In genomic region chr17:68315930-68316329, GRCh38 we compare ENCODE assay signal across 22 cellular contexts. TPM values are rescaled to one million over a fixed set of nuclear protein-coding genes. Genes with fewer than 3 reads are reported as not detected.
DNase-seq lines count a peak whose midpoint lies in the region; ATAC-seq and TF ChIP-seq lines count a peak whose summit lies in the region.
"Had no signal": no experiment of that assay in that cellular context is flagged by ENCODE, and none has a peak within 500 bp of the region (broad histone marks: within the 10 kb centered on the region; RNA-seq: fewer than 3 reads in every experiment).

No MANE protein-coding gene starts in this region.

- H3K27ac Mint-ChIP-seq in activated CD8-positive, alpha-beta T cell treated with anti-CD3 and anti-CD28 coated beads, Interleukin-2, amount 10 ng/mL, durations not matched to agents 7 days and 5 days = peak overlapping the region; percentile 22
- no peak overlapping the region for H3K27ac Mint-ChIP-seq in activated CD8-positive, alpha-beta T cell treated with anti-CD3 and anti-CD28 coated beads for 36 hours
- H3K27ac Mint-ChIP-seq in CD4-positive, alpha-beta T cell = no peak overlapping the region
- peak overlapping the region; percentile 22 for H3K27ac Mint-ChIP-seq in central memory CD8-positive, alpha-beta T cell (ENCODE audit: low read depth)
- H3K27ac Mint-ChIP-seq in natural killer cell treated with Interleukin-12 subunit alpha and Interleukin-12 subunit beta and Interleukin-15 and Interleukin-18, amount 100 ng/mL, for 72 hours = peak overlapping the region in 1 of 2 donors; percentile 1
- H3K27ac Mint-ChIP-seq: B cell, IgD-negative memory B cell had no signal

- H3K9me3 Mint-ChIP-seq in activated CD8-positive, alpha-beta T cell treated with anti-CD3 and anti-CD28 coated beads, Interleukin-2, amount 10 ng/mL, durations not matched to agents 7 days and 5 days (ENCODE audit: insufficient read depth) = no peaks in the 10 kb centered on the region
- no peaks in the 10 kb centered on the region for H3K9me3 Mint-ChIP-seq in activated CD8-positive, alpha-beta T cell treated with anti-CD3 and anti-CD28 coated beads for 36 hours
- no peaks in the 10 kb centered on the region for H3K9me3 Mint-ChIP-seq in CD4-positive, alpha-beta T cell
- H3K9me3 Mint-ChIP-seq in central memory CD8-positive, alpha-beta T cell = peaks cover 6% of the 10 kb centered on the region
- H3K9me3 Mint-ChIP-seq in natural killer cell treated with Interleukin-12 subunit alpha and Interleukin-12 subunit beta and Interleukin-15 and Interleukin-18, amount 100 ng/mL, for 72 hours = peaks cover 4% of the 10 kb centered on the region
- H3K9me3 Mint-ChIP-seq: H9, IgD-negative memory B cell had no signal

- no peaks in the 10 kb centered on the region for H3K4me1 ChIP-seq in colonic mucosa
- H3K4me1 ChIP-seq: SJCRH30 had no signal

- no peaks in the 10 kb centered on the region for H3K9me3 ChIP-seq in CD4-positive, alpha-beta T cell (ENCODE audit: control insufficient read depth, low read length)
- H3K9me3 ChIP-seq in colonic mucosa = no peaks in the 10 kb centered on the region
- H3K9me3 ChIP-seq: A549, SJCRH30 had no signal

- H3K27me3 Mint-ChIP-seq in activated CD8-positive, alpha-beta T cell treated with anti-CD3 and anti-CD28 coated beads, Interleukin-2, amount 10 ng/mL, durations not matched to agents 7 days and 5 days (ENCODE audit: low read depth) = no peaks in the 10 kb centered on the region
- no peaks in the 10 kb centered on the region for H3K27me3 Mint-ChIP-seq in activated CD8-positive, alpha-beta T cell treated with anti-CD3 and anti-CD28 coated beads for 36 hours
- no peaks in the 10 kb centered on the region for H3K27me3 Mint-ChIP-seq in CD4-positive, alpha-beta T cell
- no peaks in the 10 kb centered on the region for H3K27me3 Mint-ChIP-seq in central memory CD8-positive, alpha-beta T cell
- no peaks in the 10 kb centered on the region for H3K27me3 Mint-ChIP-seq in natural killer cell treated with Interleukin-12 subunit alpha and Interleukin-12 subunit beta and Interleukin-15 and Interleukin-18, amount 100 ng/mL, for 72 hours

- H3K4me3 Mint-ChIP-seq in activated CD8-positive, alpha-beta T cell treated with anti-CD3 and anti-CD28 coated beads, Interleukin-2, amount 10 ng/mL, durations not matched to agents 7 days and 5 days = no peak overlapping the region
- no peak overlapping the region for H3K4me3 Mint-ChIP-seq in activated CD8-positive, alpha-beta T cell treated with anti-CD3 and anti-CD28 coated beads for 36 hours
- H3K4me3 Mint-ChIP-seq in CD4-positive, alpha-beta T cell = peak overlapping the region; percentile 1
- peak overlapping the region; percentile 9 for H3K4me3 Mint-ChIP-seq in central memory CD8-positive, alpha-beta T cell
- peak overlapping the region; percentile 21 for H3K4me3 Mint-ChIP-seq in natural killer cell treated with Interleukin-12 subunit alpha and Interleukin-12 subunit beta and Interleukin-15 and Interleukin-18, amount 100 ng/mL, for 72 hours
- H3K4me3 Mint-ChIP-seq: B cell, H9 had no signal

- no peak overlapping the region for H3K9ac ChIP-seq in colonic mucosa (ENCODE audit: low read depth in 2 of 2, low read length in 2 of 2)

- no peak for DNase-seq in activated CD8-positive, alpha-beta T cell treated with anti-CD3 and anti-CD28 coated beads, Interleukin-2, amount 10 ng/mL, durations not matched to agents 7 days and 5 days
- DNase-seq in activated CD8-positive, alpha-beta T cell treated with anti-CD3 and anti-CD28 coated beads for 36 hours = no peak
- DNase-seq in CD4-positive, alpha-beta T cell = no peak
- DNase-seq in central memory CD8-positive, alpha-beta T cell (ENCODE audit: low spot score in 2 of 2) = no peak
- DNase-seq in natural killer cell treated with Interleukin-12 subunit alpha and Interleukin-12 subunit beta and Interleukin-15 and Interleukin-18, amount 100 ng/mL, for 72 hours (ENCODE audit: low spot score) = no peak
- no peak for DNase-seq in colonic mucosa
- DNase-seq: EL, H9, Karpas-422, MV-4-11, NCI-H1694, NCI-H2081 treated with DMSO at 0.1 percent for 48 hours, NCI-H2171 treated with DMSO at 0.1 percent for 48 hours, NCI-H446, NCI-H526 treated with DMSO at 0.1 percent for 48 hours, OCI-M1, SJCRH30 had no signal

- H3K27ac ChIP-seq in CD4-positive, alpha-beta T cell (ENCODE audit: low read depth, low read length) = no peak overlapping the region
- no peak overlapping the region for H3K27ac ChIP-seq in colonic mucosa
- H3K27ac ChIP-seq: A549, SJCRH30 had no signal

- no peaks in the 10 kb centered on the region for H3K36me3 ChIP-seq in colonic mucosa
- H3K36me3 ChIP-seq: SJCRH30 had no signal

- ATAC-seq in activated CD8-positive, alpha-beta T cell treated with anti-CD3 and anti-CD28 coated beads, Interleukin-2, amount 10 ng/mL, durations not matched to agents 7 days and 5 days = no peak
- ATAC-seq in activated CD8-positive, alpha-beta T cell treated with anti-CD3 and anti-CD28 coated beads for 36 hours = no peak
- no peak for ATAC-seq in CD4-positive, alpha-beta T cell (ENCODE audit: poor library complexity)
- no peak for ATAC-seq in central memory CD8-positive, alpha-beta T cell (replicated peaks; ENCODE audit: extremely low read depth, poor library complexity, severe bottlenecking)
- no peak for ATAC-seq in natural killer cell treated with Interleukin-12 subunit alpha and Interleukin-12 subunit beta and Interleukin-15 and Interleukin-18, amount 100 ng/mL, for 72 hours
- ATAC-seq in HG03378 (IDR thresholded peaks at IDR 0.05; ENCODE audit: unreplicated experiment) (no peak), GM21619 (IDR thresholded peaks at IDR 0.05; ENCODE audit: unreplicated experiment) (no peak)
- ATAC-seq: A549 had no signal

- CTCF ChIA-PET in activated CD8-positive, alpha-beta T cell treated with anti-CD3 and anti-CD28 coated beads, Interleukin-2, amount 10 ng/mL, durations not matched to agents 7 days and 5 days (lab: Charles Lee) = interaction anchor here (1.3 to 1.9 kb wide), 3 partner anchors 16 to 120 kb away, joined by 3 to 6 read pairs (median 4); no protein-coding TSS in a partner anchor
- CTCF ChIA-PET in activated CD8-positive, alpha-beta T cell treated with anti-CD3 and anti-CD28 coated beads for 36 hours (lab: Charles Lee) = no interaction called here
- CTCF ChIA-PET in CD4-positive, alpha-beta T cell (lab: Charles Lee) = no interaction called here

- H3K36me3 Mint-ChIP-seq in activated CD8-positive, alpha-beta T cell treated with anti-CD3 and anti-CD28 coated beads, Interleukin-2, amount 10 ng/mL, durations not matched to agents 7 days and 5 days (ENCODE audit: low read depth) = peaks cover 13% of the 10 kb centered on the region
- H3K36me3 Mint-ChIP-seq in activated CD8-positive, alpha-beta T cell treated with anti-CD3 and anti-CD28 coated beads for 36 hours (ENCODE audit: low read depth) = peaks cover 2% of the 10 kb centered on the region
- H3K36me3 Mint-ChIP-seq in CD4-positive, alpha-beta T cell (ENCODE audit: low read depth) = no peaks in the 10 kb centered on the region
- H3K36me3 Mint-ChIP-seq in central memory CD8-positive, alpha-beta T cell (ENCODE audit: insufficient read depth) = no peaks in the 10 kb centered on the region
- H3K36me3 Mint-ChIP-seq in natural killer cell treated with Interleukin-12 subunit alpha and Interleukin-12 subunit beta and Interleukin-15 and Interleukin-18, amount 100 ng/mL, for 72 hours = peaks cover 4% of the 10 kb centered on the region

- H3K4me3 ChIP-seq in colonic mucosa = no peak overlapping the region
- H3K4me3 ChIP-seq: A549, SJCRH30 had no signal

- POLR2A ChIA-PET in activated CD8-positive, alpha-beta T cell treated with anti-CD3 and anti-CD28 coated beads, Interleukin-2, amount 10 ng/mL, durations not matched to agents 7 days and 5 days (lab: Charles Lee) = interaction anchor here (0.9 to 1.8 kb wide), 2 partner anchors 13 to 28 kb away, joined by 3 to 4 read pairs; no protein-coding TSS in a partner anchor
- POLR2A ChIA-PET in activated CD8-positive, alpha-beta T cell treated with anti-CD3 and anti-CD28 coated beads for 36 hours (lab: Charles Lee) = no interaction called here
- POLR2A ChIA-PET in CD4-positive, alpha-beta T cell (lab: Charles Lee) = interaction anchor here (2.0 to 2.3 kb wide), 2 partner anchors 19 to 24 kb away, joined by 13 to 14 read pairs; partner anchors contain the start of genes ARSG and SLC16A6

- H3K4me1 Mint-ChIP-seq in activated CD8-positive, alpha-beta T cell treated with anti-CD3 and anti-CD28 coated beads, Interleukin-2, amount 10 ng/mL, durations not matched to agents 7 days and 5 days (ENCODE audit: low read depth) = peaks cover 58% of the 10 kb centered on the region
- peaks cover 47% of the 10 kb centered on the region for H3K4me1 Mint-ChIP-seq in activated CD8-positive, alpha-beta T cell treated with anti-CD3 and anti-CD28 coated beads for 36 hours (ENCODE audit: low read depth)
- peaks cover 69% of the 10 kb centered on the region for H3K4me1 Mint-ChIP-seq in CD4-positive, alpha-beta T cell (ENCODE audit: low read depth)
- H3K4me1 Mint-ChIP-seq in central memory CD8-positive, alpha-beta T cell = peaks cover 57% of the 10 kb centered on the region
- H3K4me1 Mint-ChIP-seq in natural killer cell treated with Interleukin-12 subunit alpha and Interleukin-12 subunit beta and Interleukin-15 and Interleukin-18, amount 100 ng/mL, for 72 hours (ENCODE audit: low read depth in 2 of 2) = peaks cover 68 to 78% of the 10 kb centered on the region in 2 donors

- H3K27me3 ChIP-seq in CD4-positive, alpha-beta T cell (ENCODE audit: control insufficient read depth, insufficient read depth, low read length) = no peaks in the 10 kb centered on the region
- no peaks in the 10 kb centered on the region for H3K27me3 ChIP-seq in colonic mucosa
- H3K27me3 ChIP-seq: SJCRH30 had no signal

- no peak for TF ChIP-seq CTCF in activated CD8-positive, alpha-beta T cell treated with anti-CD3 and anti-CD28 coated beads for 36 hours (IDR thresholded peaks at IDR 0.05)
- no peak for TF ChIP-seq CTCF in CD4-positive, alpha-beta T cell (IDR thresholded peaks at IDR 0.05)
- no peak for TF ChIP-seq CTCF in colonic mucosa (IDR thresholded peaks at IDR 0.05)

- intact Hi-C loops in activated CD8-positive, alpha-beta T cell treated with anti-CD3 and anti-CD28 coated beads for 36 hours (cut with micrococcal nuclease) = no loop called here
- intact Hi-C loops in CD4-positive, alpha-beta T cell (cut with DNase I, micrococcal nuclease) = loop anchor here in 1 of 2 experiments (5.0 kb wide), 1 partner anchor 41 kb away; no protein-coding TSS in a partner anchor
- intact Hi-C loops in colonic mucosa (cut with DNase I) = no loop called here

RNA-seq across cellular contexts. Expression of gene ARSG, which starts 24.6 kb away (rescaled TPM):
- 10 to 100 TPM in 1 of 2 experiments, 1 to 10 TPM in 1; 9.1 to 10.7 TPM for total RNA-seq in activated CD8-positive, alpha-beta T cell treated with anti-CD3 and anti-CD28 coated beads, Interleukin-2, amount 10 ng/mL, durations not matched to agents 7 days and 5 days
- 1 to 10 TPM; 7.2 to 8.4 TPM for total RNA-seq in activated CD8-positive, alpha-beta T cell treated with anti-CD3 and anti-CD28 coated beads for 36 hours
- total RNA-seq in CD4-positive, alpha-beta T cell = 10 to 100 TPM; 13.8 to 16.0 TPM
- total RNA-seq in natural killer cell treated with Interleukin-12 subunit alpha and Interleukin-12 subunit beta and Interleukin-15 and Interleukin-18, amount 100 ng/mL, for 72 hours = 1 to 10 TPM; 2.4 to 4.7 TPM
- total RNA-seq in colonic mucosa = under 1 TPM; 0.24 to 0.79 TPM

RNA-seq across cellular contexts. Expression of gene SLC16A6, which starts 25.0 kb away (rescaled TPM):
- total RNA-seq in activated CD8-positive, alpha-beta T cell treated with anti-CD3 and anti-CD28 coated beads, Interleukin-2, amount 10 ng/mL, durations not matched to agents 7 days and 5 days = 1 to 10 TPM; 6.9 to 7.1 TPM
- total RNA-seq in activated CD8-positive, alpha-beta T cell treated with anti-CD3 and anti-CD28 coated beads for 36 hours = 1 to 10 TPM; 2.3 to 2.8 TPM
- 1 to 10 TPM; 7.7 to 9.5 TPM for total RNA-seq in CD4-positive, alpha-beta T cell
- 1 to 10 TPM; 2.4 to 5.8 TPM for total RNA-seq in natural killer cell treated with Interleukin-12 subunit alpha and Interleukin-12 subunit beta and Interleukin-15 and Interleukin-18, amount 100 ng/mL, for 72 hours
- under 1 TPM; 0.15 to 0.19 TPM for total RNA-seq in colonic mucosa

Comparison
In these comparisons a context has a peak if more than half of its experiments do, and no peak if none do; other contexts are left out.
1. H3K27ac Mint-ChIP-seq: peak in activated CD8-positive, alpha-beta T cell treated with anti-CD3 and anti-CD28 coated beads, Interleukin-2, amount 10 ng/mL, durations not matched to agents 7 days and 5 days (single experiment) and central memory CD8-positive, alpha-beta T cell (single experiment); none in activated CD8-positive, alpha-beta T cell treated with anti-CD3 and anti-CD28 coated beads for 36 hours (single experiment) and CD4-positive, alpha-beta T cell (single experiment).
2. H3K4me3 Mint-ChIP-seq: peak in CD4-positive, alpha-beta T cell (single experiment), central memory CD8-positive, alpha-beta T cell (single experiment) and natural killer cell treated with Interleukin-12 subunit alpha and Interleukin-12 subunit beta and Interleukin-15 and Interleukin-18, amount 100 ng/mL, for 72 hours (single experiment); none in activated CD8-positive, alpha-beta T cell treated with anti-CD3 and anti-CD28 coated beads, Interleukin-2, amount 10 ng/mL, durations not matched to agents 7 days and 5 days (single experiment) and activated CD8-positive, alpha-beta T cell treated with anti-CD3 and anti-CD28 coated beads for 36 hours (single experiment).